Comparison of ENCODE assay signal across 4 cellular contexts in genomic region chr15:30349803-30350202, GRCh38. TPM values are rescaled to one million over a fixed set of nuclear protein-coding genes. Genes with fewer than 3 reads are reported as not detected.
"Had no signal": no experiment of that assay in that cellular context is flagged by ENCODE, and none has a peak within 500 bp of the region (broad histone marks: within the 10 kb centered on the region; RNA-seq: fewer than 3 reads in every experiment).

No MANE protein-coding gene starts in this region.

RNA-seq across cellular contexts. Expression of gene CHRFAM7A, which starts 43.5 kb away (rescaled TPM):
- total RNA-seq: HT-29, K562 had no signal
- polyA plus RNA-seq: IgD-negative memory B cell, IMR-90 had no signal
